Comparison of ENCODE assay signal across 1 cellular context in the genomic region with DNA sequence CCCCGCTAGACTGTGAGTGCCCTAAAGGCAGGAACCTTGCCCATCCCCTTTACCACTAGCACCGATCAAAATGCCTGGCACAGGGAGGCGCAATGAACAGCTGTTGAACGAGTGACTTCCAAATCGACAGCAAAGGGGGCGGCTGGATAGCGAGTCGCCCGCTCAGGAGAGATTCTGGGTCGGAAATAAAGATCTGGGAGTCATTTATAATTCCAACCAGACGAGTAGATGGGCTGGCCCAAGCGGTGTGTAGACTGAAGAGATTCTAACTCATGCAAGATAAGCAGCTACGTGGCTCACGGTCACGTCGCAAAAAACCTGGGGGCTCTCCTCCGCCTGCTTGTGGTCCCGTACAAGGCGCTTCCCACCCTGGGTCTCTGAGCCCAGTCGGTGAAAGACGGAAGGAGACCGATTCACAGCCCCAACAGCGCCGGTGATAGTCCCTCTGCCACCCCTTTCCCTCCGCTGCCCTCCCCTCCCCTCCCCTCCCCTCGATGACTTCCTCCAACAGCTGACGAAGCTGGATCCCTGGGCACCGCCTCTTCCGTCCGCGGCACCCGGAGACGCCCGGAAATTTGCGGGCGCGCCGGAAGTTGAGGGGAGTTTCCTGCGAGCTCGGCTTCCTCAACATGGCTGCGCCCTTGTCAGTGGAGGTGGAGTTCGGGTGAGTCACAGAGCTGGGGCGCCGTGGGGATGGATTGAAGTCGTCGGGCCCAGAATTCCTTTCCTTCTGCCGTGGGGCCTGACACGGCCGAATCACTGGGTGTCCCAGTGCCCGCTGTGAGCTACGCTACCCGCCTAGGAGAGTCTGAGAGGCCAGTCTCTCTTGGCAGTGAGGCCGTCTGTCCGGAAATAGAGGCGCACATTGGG.
TF ChIP-seq lines count a peak whose summit lies in the region.

A gene (plus strand): TSS at position 623 of the 870 bp plus-strand sequence. CDS start 7 bp downstream, at position 630.

TF ChIP-seq in K562, 482 proteins besides CTCF, POLR2A, EP300 and RAD21 (continued from another document):
- TF ChIP-seq, protein P1, sequence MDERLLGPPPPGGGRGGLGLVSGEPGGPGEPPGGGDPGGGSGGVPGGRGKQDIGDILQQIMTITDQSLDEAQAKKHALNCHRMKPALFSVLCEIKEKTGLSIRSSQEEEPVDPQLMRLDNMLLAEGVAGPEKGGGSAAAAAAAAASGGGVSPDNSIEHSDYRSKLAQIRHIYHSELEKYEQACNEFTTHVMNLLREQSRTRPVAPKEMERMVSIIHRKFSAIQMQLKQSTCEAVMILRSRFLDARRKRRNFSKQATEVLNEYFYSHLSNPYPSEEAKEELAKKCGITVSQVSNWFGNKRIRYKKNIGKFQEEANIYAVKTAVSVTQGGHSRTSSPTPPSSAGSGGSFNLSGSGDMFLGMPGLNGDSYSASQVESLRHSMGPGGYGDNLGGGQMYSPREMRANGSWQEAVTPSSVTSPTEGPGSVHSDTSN (CRISPR knock-in tag; IDR thresholded peaks at IDR 0.05; ENCODE audit: low read depth) = no peak
- TF ChIP-seq, protein P1 (tag; conservative IDR thresholded peaks at IDR 0.05; ENCODE audit: low read depth) = no peak
- TF ChIP-seq SIN3B (IDR thresholded peaks at IDR 0.05; ENCODE audit: low read depth) (peak; percentile 99), ZSCAN32 (CRISPR knock-in tag; IDR thresholded peaks at IDR 0.05) (no peak), FIP1L1 (IDR thresholded peaks at IDR 0.05; ENCODE audit: low read depth, low read length, poor library complexity, severe bottlenecking) (no peak), ZKSCAN1 (IDR thresholded peaks at IDR 0.05; ENCODE audit: low read depth, low read length) (no peak), POLR2G (IDR thresholded peaks at IDR 0.05; ENCODE audit: low read depth, low read length) (peak; percentile 85), POLR3G (IDR thresholded peaks at IDR 0.05; ENCODE audit: extremely low read depth, insufficient read length, insufficient replicate concordance) (no peak)
- TF ChIP-seq, protein P2, sequence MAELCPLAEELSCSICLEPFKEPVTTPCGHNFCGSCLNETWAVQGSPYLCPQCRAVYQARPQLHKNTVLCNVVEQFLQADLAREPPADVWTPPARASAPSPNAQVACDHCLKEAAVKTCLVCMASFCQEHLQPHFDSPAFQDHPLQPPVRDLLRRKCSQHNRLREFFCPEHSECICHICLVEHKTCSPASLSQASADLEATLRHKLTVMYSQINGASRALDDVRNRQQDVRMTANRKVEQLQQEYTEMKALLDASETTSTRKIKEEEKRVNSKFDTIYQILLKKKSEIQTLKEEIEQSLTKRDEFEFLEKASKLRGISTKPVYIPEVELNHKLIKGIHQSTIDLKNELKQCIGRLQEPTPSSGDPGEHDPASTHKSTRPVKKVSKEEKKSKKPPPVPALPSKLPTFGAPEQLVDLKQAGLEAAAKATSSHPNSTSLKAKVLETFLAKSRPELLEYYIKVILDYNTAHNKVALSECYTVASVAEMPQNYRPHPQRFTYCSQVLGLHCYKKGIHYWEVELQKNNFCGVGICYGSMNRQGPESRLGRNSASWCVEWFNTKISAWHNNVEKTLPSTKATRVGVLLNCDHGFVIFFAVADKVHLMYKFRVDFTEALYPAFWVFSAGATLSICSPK (IDR thresholded peaks at IDR 0.05; ENCODE audit: borderline replicate concordance) = no peak
